ENCODE assay signal across 8 cellular contexts in genomic region chr5:138725885-138726457, GRCh38. TPM values are rescaled to one million over a fixed set of nuclear protein-coding genes. Genes with fewer than 3 reads are reported as not detected.
DNase-seq lines count a peak whose midpoint lies in the region; ATAC-seq and TF ChIP-seq lines count a peak whose summit lies in the region.
"Had no signal": no experiment of that assay in that cellular context is flagged by ENCODE, and none has a peak within 500 bp of the region (broad histone marks: within the 10 kb centered on the region; RNA-seq: fewer than 3 reads in every experiment).

No MANE protein-coding gene starts in this region.

- H3K36me3 ChIP-seq in MM.1S (replicated peaks; ENCODE audit: insufficient read depth, low read length) = no peaks in the 10 kb centered on the region
- H3K36me3 ChIP-seq in endodermal cell (ENCODE audit: control insufficient read depth, insufficient read depth, low read length) = no peaks in the 10 kb centered on the region
- no peaks in the 10 kb centered on the region for H3K36me3 ChIP-seq in mesendoderm (ENCODE audit: control insufficient read depth, insufficient read depth, low read length)
- no peaks in the 10 kb centered on the region for H3K36me3 ChIP-seq in thoracic aorta

- POLR2A ChIA-PET in activated CD4-positive, alpha-beta memory T cell treated with anti-CD3 and anti-CD28 coated beads for 36 hours (lab: Charles Lee) = no interaction called here

- H3K56ac ChIP-seq in mesendoderm (ENCODE audit: low read length) = peak overlapping the region; percentile 52

- H3K27me3 ChIP-seq in MM.1S (replicated peaks; ENCODE audit: insufficient read depth, low read length) (no peaks in the 10 kb centered on the region), endodermal cell (ENCODE audit: control insufficient read depth, insufficient read depth, low read length, poor library complexity, severe bottlenecking) (no peaks in the 10 kb centered on the region), mesendoderm (ENCODE audit: insufficient read depth, low read length, poor library complexity) (no peaks in the 10 kb centered on the region), thoracic aorta (replicated peaks; ENCODE audit: insufficient read depth) (no peaks in the 10 kb centered on the region)

- H3K79me2 ChIP-seq in MM.1S (ENCODE audit: low read length) (no peaks in the 10 kb centered on the region), mesendoderm (ENCODE audit: control insufficient read depth, insufficient read depth, low read length) (no peaks in the 10 kb centered on the region)

- 76 to 85% methylated on average over 4 to 5 of the region's 5 CpGs for whole genome bisulfite sequencing in endodermal cell (ENCODE audit: insufficient coverage in 1 of 2, insufficient read length in 1 of 2), 2 experiments
- no CpG with 5 or more reads among the region's 5 CpGs for WGBS in mesendoderm (ENCODE audit: extremely low coverage, insufficient coverage, low lambda C conversion rate)

- no peak overlapping the region for H3K18ac ChIP-seq in mesendoderm (ENCODE audit: low read length)

- no peaks in the 10 kb centered on the region for H3K79me1 ChIP-seq in mesendoderm (ENCODE audit: low read length)

- no peak for TF ChIP-seq CTCF in MM.1S (IDR thresholded peaks at IDR 0.05; ENCODE audit: low read length)
- no peak for TF ChIP-seq CTCF in endodermal cell (conservative IDR thresholded peaks at IDR 0.05)
- TF ChIP-seq CTCF in thoracic aorta (IDR thresholded peaks at IDR 0.05) = peak; percentile 5

- ATAC-seq in thoracic aorta (ENCODE audit: insufficient number of reproducible peaks, low FRiP score, low read depth) = no peak
- no peak for ATAC-seq in HG03457 (IDR thresholded peaks at IDR 0.05; ENCODE audit: unreplicated experiment)

- H3K9me3 ChIP-seq in MM.1S (replicated peaks; ENCODE audit: insufficient read depth, low read length) (no peaks in the 10 kb centered on the region), endodermal cell (ENCODE audit: control insufficient read depth, low read length) (no peaks in the 10 kb centered on the region), thoracic aorta (no peaks in the 10 kb centered on the region)

- H3K27ac ChIP-seq in MM.1S (ENCODE audit: low read length) = no peak overlapping the region
- peak overlapping the region; percentile 74 for H3K27ac ChIP-seq in endodermal cell (ENCODE audit: low read depth, low read length)
- H3K27ac ChIP-seq in mesendoderm (ENCODE audit: low read depth, low read length) = no peak overlapping the region
- peak overlapping the region; percentile 78 to 80 for H3K27ac ChIP-seq in thoracic aorta
- H3K27ac ChIP-seq: KMS-11 had no signal

- no peak overlapping the region for H4K5ac ChIP-seq in mesendoderm (ENCODE audit: low read length)

- H3K23ac ChIP-seq in mesendoderm (ENCODE audit: low read length) = no peak overlapping the region

- intact Hi-C loops in activated CD4-positive, alpha-beta memory T cell treated with anti-CD3 and anti-CD28 coated beads for 36 hours (cut with micrococcal nuclease) = no loop called here

- H3K4me1 Mint-ChIP-seq in endodermal cell = peaks cover 34% of the 10 kb centered on the region
- H3K4me1 Mint-ChIP-seq in activated CD4-positive, alpha-beta memory T cell treated with anti-CD3 and anti-CD28 coated beads for 36 hours (ENCODE audit: low read depth) = peaks cover 15% of the 10 kb centered on the region
- peaks cover 9% of the 10 kb centered on the region for H3K4me1 Mint-ChIP-seq in T-helper 2 cell treated with Interferon-gamma antibody and Interleukin-4, amounts not matched to agents 5 μg/mL and 100 μg/mL, for 36 hours (ENCODE audit: low read depth)

- H3K4me1 ChIP-seq in MM.1S (ENCODE audit: low read length) = peaks cover 51% of the 10 kb centered on the region
- H3K4me1 ChIP-seq in endodermal cell (ENCODE audit: control insufficient read depth, insufficient read depth, low read length) = peaks cover 7% of the 10 kb centered on the region
- peaks cover 9% of the 10 kb centered on the region for H3K4me1 ChIP-seq in mesendoderm (ENCODE audit: control insufficient read depth, low read depth, low read length)
- H3K4me1 ChIP-seq in thoracic aorta (ENCODE audit: control insufficient read depth in 1 of 2, low read depth in 2 of 2) = peaks cover 3 to 14% of the 10 kb centered on the region in 2 donors

- H2AK5ac ChIP-seq in mesendoderm (ENCODE audit: low read length) = no peak overlapping the region

- peaks cover 17% of the 10 kb centered on the region for H3F3A ChIP-seq in MM.1S (ENCODE audit: insufficient read depth, low read length)

- H3K9ac ChIP-seq in MM.1S (ENCODE audit: low read length) (no peak overlapping the region), endodermal cell (ENCODE audit: extremely low read depth, low read length, poor library complexity, severe bottlenecking) (no peak overlapping the region), mesendoderm (ENCODE audit: low read length) (peak overlapping the region; percentile 30)
- H3K9ac ChIP-seq: KMS-11 had no signal

- H2AFZ ChIP-seq in MM.1S (ENCODE audit: low read length) = no peak overlapping the region

- H3K36me3 Mint-ChIP-seq in endodermal cell (ENCODE audit: low read depth) = no peaks in the 10 kb centered on the region
- no peaks in the 10 kb centered on the region for H3K36me3 Mint-ChIP-seq in activated CD4-positive, alpha-beta memory T cell treated with anti-CD3 and anti-CD28 coated beads for 36 hours
- H3K36me3 Mint-ChIP-seq in T-helper 2 cell treated with Interferon-gamma antibody and Interleukin-4, amounts not matched to agents 5 μg/mL and 100 μg/mL, for 36 hours (ENCODE audit: low read depth) = no peaks in the 10 kb centered on the region

- H4K20me1 ChIP-seq in MM.1S (ENCODE audit: insufficient read depth, low read length) = no peaks in the 10 kb centered on the region

- no peak overlapping the region for H2BK120ac ChIP-seq in mesendoderm (ENCODE audit: low read depth, low read length)

- H3K4me2 ChIP-seq in MM.1S (ENCODE audit: low read depth, low read length) = peak overlapping the region; percentile 43; the same call in 1 of the 2 replicates
- no peak overlapping the region for H3K4me2 ChIP-seq in mesendoderm (ENCODE audit: low read length)
- H3K4me2 ChIP-seq: KMS-11 had no signal

- no peak for DNase-seq in MM.1S
- DNase-seq in endodermal cell = peak; percentile 68
- DNase-seq in mesendoderm = no peak
- DNase-seq in thoracic aorta (ENCODE audit: low spot score) = no peak
- DNase-seq in activated CD4-positive, alpha-beta memory T cell treated with anti-CD3 and anti-CD28 coated beads for 36 hours = no peak
- DNase-seq in T-helper 2 cell treated with Interferon-gamma antibody and Interleukin-4, amounts not matched to agents 5 μg/mL and 100 μg/mL, for 36 hours (ENCODE audit: low spot score) = no peak

- H4K8ac ChIP-seq in mesendoderm (ENCODE audit: low read depth, low read length) = no peak overlapping the region

- no peaks in the 10 kb centered on the region for H3K27me3 Mint-ChIP-seq in endodermal cell (ENCODE audit: insufficient read depth)
- H3K27me3 Mint-ChIP-seq in activated CD4-positive, alpha-beta memory T cell treated with anti-CD3 and anti-CD28 coated beads for 36 hours = peaks cover 26% of the 10 kb centered on the region
- peaks cover 6% of the 10 kb centered on the region for H3K27me3 Mint-ChIP-seq in T-helper 2 cell treated with Interferon-gamma antibody and Interleukin-4, amounts not matched to agents 5 μg/mL and 100 μg/mL, for 36 hours (ENCODE audit: low read depth)

- CTCF ChIA-PET in activated CD4-positive, alpha-beta memory T cell treated with anti-CD3 and anti-CD28 coated beads for 36 hours (lab: Charles Lee) = no interaction called here

- H3K27ac Mint-ChIP-seq in endodermal cell = peak overlapping the region; percentile 73
- H3K27ac Mint-ChIP-seq in activated CD4-positive, alpha-beta memory T cell treated with anti-CD3 and anti-CD28 coated beads for 36 hours = no peak overlapping the region
- H3K27ac Mint-ChIP-seq in T-helper 2 cell treated with Interferon-gamma antibody and Interleukin-4, amounts not matched to agents 5 μg/mL and 100 μg/mL, for 36 hours = no peak overlapping the region

- no peaks in the 10 kb centered on the region for H3K9me3 Mint-ChIP-seq in endodermal cell
- H3K9me3 Mint-ChIP-seq in activated CD4-positive, alpha-beta memory T cell treated with anti-CD3 and anti-CD28 coated beads for 36 hours = no peaks in the 10 kb centered on the region
- H3K9me3 Mint-ChIP-seq in T-helper 2 cell treated with Interferon-gamma antibody and Interleukin-4, amounts not matched to agents 5 μg/mL and 100 μg/mL, for 36 hours = no peaks in the 10 kb centered on the region

- H2BK5ac ChIP-seq in mesendoderm (ENCODE audit: low read length) = no peak overlapping the region

- H2BK15ac ChIP-seq in mesendoderm (replicated peaks; ENCODE audit: low read depth) = peak overlapping the region; percentile 20

- peak overlapping the region; percentile 6 for H3K4me3 Mint-ChIP-seq in endodermal cell
- H3K4me3 Mint-ChIP-seq in activated CD4-positive, alpha-beta memory T cell treated with anti-CD3 and anti-CD28 coated beads for 36 hours = no peak overlapping the region
- H3K4me3 Mint-ChIP-seq in T-helper 2 cell treated with Interferon-gamma antibody and Interleukin-4, amounts not matched to agents 5 μg/mL and 100 μg/mL, for 36 hours = no peak overlapping the region

- peak overlapping the region; percentile 70 for H3K4ac ChIP-seq in mesendoderm (ENCODE audit: low read depth, low read length)

- H3K9me2 ChIP-seq in MM.1S (replicated peaks; ENCODE audit: insufficient read depth, low read length) = no peaks in the 10 kb centered on the region

- H3K4me3 ChIP-seq in MM.1S (ENCODE audit: low read length) (no peak overlapping the region), endodermal cell (ENCODE audit: low read length) (no peak overlapping the region), mesendoderm (ENCODE audit: low read length) (no peak overlapping the region), thoracic aorta (peak overlapping the region; percentile 52)

RNA-seq across cellular contexts. Expression of gene CTNNA1, which starts 27.3 kb away (rescaled TPM):
- 100 to 1,000 TPM; 298 to 305 TPM for total RNA-seq in endodermal cell
- polyA plus RNA-seq in endodermal cell (2013, experiment 1 of 2) = 251 TPM
- 256 TPM for polyA plus RNA-seq in endodermal cell (2013, experiment 2 of 2)
- 144 TPM for polyA plus RNA-seq in mesendoderm (2013, experiment 1 of 2)
- 148 TPM for polyA plus RNA-seq in mesendoderm (2013, experiment 2 of 2)
- 100 to 1,000 TPM; 266 to 322 TPM for total RNA-seq in thoracic aorta
- 10 to 100 TPM; 82.8 to 89.5 TPM for total RNA-seq in activated CD4-positive, alpha-beta memory T cell treated with anti-CD3 and anti-CD28 coated beads for 36 hours

Comparison
In these comparisons a context has a peak if more than half of its experiments do, and no peak if none do; other contexts are left out.
1. H3K27ac ChIP-seq: peak in endodermal cell (single experiment) and thoracic aorta (2 of 2); none in MM.1S (single experiment) and mesendoderm (single experiment).